In the genomic region with DNA sequence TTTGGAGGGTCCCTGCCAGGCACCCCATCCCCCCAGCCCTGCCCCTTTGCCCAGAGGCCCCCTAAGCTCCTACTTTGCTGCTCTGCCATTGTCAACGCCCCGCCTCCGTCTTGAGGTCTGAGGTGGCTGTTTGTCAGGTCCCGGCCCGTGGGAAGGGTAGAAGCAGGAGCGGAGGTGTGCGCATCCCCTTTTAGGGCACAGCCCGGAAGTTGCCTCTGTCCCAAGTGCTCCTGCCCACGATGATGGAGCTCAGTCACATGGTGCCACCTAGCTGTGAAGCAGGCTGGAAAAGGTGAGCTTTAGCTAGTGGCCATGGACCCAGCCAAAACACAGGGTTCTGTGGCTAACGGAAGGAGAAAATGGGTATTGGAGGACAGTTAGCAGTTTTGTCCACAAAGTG, we compare ENCODE assay signal across 30 cellular contexts. TPM values are rescaled to one million over a fixed set of nuclear protein-coding genes. Genes with fewer than 3 reads are reported as not detected.
A peak's percentile ranks its signal among the peaks of the same experiment; 100 is the strongest.
DNase-seq lines count a peak whose midpoint lies in the region; ATAC-seq, FAIRE-seq and TF ChIP-seq lines count a peak whose summit lies in the region.
"Had no signal": no experiment of that assay in that cellular context is flagged by ENCODE, and none has a peak within 500 bp of the region (broad histone marks: within the 10 kb centered on the region; RNA-seq: fewer than 3 reads in every experiment).

No MANE protein-coding gene starts in this region.

- H3K4me3 ChIP-seq in H7 (ENCODE audit: insufficient read depth, low read depth, low read length) (no peak overlapping the region), LNCaP clone FGC (ENCODE audit: low read depth, low read length) (no peak overlapping the region), K562 (no peak overlapping the region), left lung (no peak overlapping the region)
- H3K4me3 ChIP-seq: dorsolateral prefrontal cortex, tibial artery had no signal

- H3K9me3 Mint-ChIP-seq in osteocyte (ENCODE audit: unreplicated experiment): no peaks in the 10 kb centered on the region
- H3K9me3 Mint-ChIP-seq: CD8-positive, alpha-beta T cell; naive B cell; stimulated activated naive CD8-positive, alpha-beta T cell treated with anti-CD3 and anti-CD28 coated beads, Interleukin-15, amount 100 ng/mL, for 72 hours had no signal

- WGBS in K562 (ENCODE audit: insufficient coverage, low coverage, missing lambda C conversion rate): 94% methylated on average over 10 of the region's 10 CpGs

- ATAC-seq in K562: no peak
- peak; percentile 25 for ATAC-seq in left lung
- no peak for ATAC-seq in HG03565 (IDR thresholded peaks at IDR 0.05; ENCODE audit: unreplicated experiment)
- ATAC-seq: CD8-positive, alpha-beta T cell; stimulated activated naive CD8-positive, alpha-beta T cell treated with anti-CD3 and anti-CD28 coated beads, Interleukin-15, amount 100 ng/mL, for 72 hours had no signal

- no peak for TF ChIP-seq RAD21 in K562 (CRISPR knock-in tag; conservative IDR thresholded peaks at IDR 0.05 in 1 of 2, IDR thresholded peaks at IDR 0.05 in 1 of 2)

- H3K27ac ChIP-seq in K562 (ENCODE audit: extremely low read depth, low read depth, low read length): no peak overlapping the region
- no peak overlapping the region for H3K27ac ChIP-seq in left lung
- H3K27ac ChIP-seq: dorsolateral prefrontal cortex, tibial artery had no signal

- H3K4me1 ChIP-seq in K562 (replicated peaks in 1 of 2; ENCODE audit: control insufficient read depth in 2 of 2, insufficient read depth in 2 of 2, low read length in 2 of 2) (peaks cover 23 to 33% of the 10 kb centered on the region in 2 experiments; a peak in 4 of 5 replicates), left lung (no peaks in the 10 kb centered on the region)
- H3K4me1 ChIP-seq: tibial artery had no signal

- peaks cover 61% of the 10 kb centered on the region for H4K20me1 ChIP-seq in K562 (replicated peaks; ENCODE audit: control insufficient read depth, insufficient read depth, low read length)

- TF ChIP-seq EP300 in K562 (IDR thresholded peaks at IDR 0.05; ENCODE audit: low read length): no peak

- H3K36me3 ChIP-seq in H7 (replicated peaks; ENCODE audit: control insufficient read depth, insufficient read depth, low read length) (no peaks in the 10 kb centered on the region), K562 (ENCODE audit: control insufficient read depth, insufficient read depth, low read length) (peaks cover 88% of the 10 kb centered on the region), left lung (no peaks in the 10 kb centered on the region)
- H3K36me3 ChIP-seq: tibial artery had no signal

- no peaks in the 10 kb centered on the region for H3K27me3 ChIP-seq in H7 (ENCODE audit: control insufficient read depth, insufficient read depth, low read length)
- no peaks in the 10 kb centered on the region for H3K27me3 ChIP-seq in K562 (ENCODE audit: control insufficient read depth in 2 of 2, insufficient read depth in 2 of 2, low read length in 2 of 2)
- no peaks in the 10 kb centered on the region for H3K27me3 ChIP-seq in left lung
- H3K27me3 ChIP-seq: dorsolateral prefrontal cortex, tibial artery had no signal

- H3K4me1 Mint-ChIP-seq in osteocyte (ENCODE audit: unreplicated experiment): no peaks in the 10 kb centered on the region
- H3K4me1 Mint-ChIP-seq: naive B cell had no signal

- no peak overlapping the region for H3K4me2 ChIP-seq in K562 (ENCODE audit: insufficient read depth, low read length)

- DNase-seq in H7 (peak; percentile 60), LNCaP clone FGC (ENCODE audit: low read depth) (no peak), K562 (ENCODE audit: extremely low read depth in 1 of 4, low spot score in 3 of 4) (no peak), left lung (no peak), osteocyte (ENCODE audit: extremely low spot score, unreplicated experiment) (no peak), frontal cortex (ENCODE audit: low spot score in 2 of 2) (no peak)
- no peak for DNase-seq in stimulated activated CD4-positive, alpha-beta T cell treated with anti-CD3 and anti-CD28 coated beads, Interleukin-2, amount 100 ng/mL, for 24 hours
- DNase-seq: activated naive CD4-positive, alpha-beta T cell treated with Interleukin-2 at 50 U/mL for 16 hours; activated T-cell treated with anti-CD3 and anti-CD28 coated beads, Interleukin-2, amount 50 U/mL, for 1 hour; amniotic stem cell; caudate nucleus; CD8-positive, alpha-beta T cell; DMS153; dorsolateral prefrontal cortex; hypothalamus; kidney glomerular epithelial cell; naive B cell; NCI-H1105 treated with DMSO at 0.1 percent for 48 hours; NCI-H2081 treated with DMSO at 0.1 percent for 48 hours; NCI-H446 treated with DMSO at 0.1 percent for 48 hours; NK-92 treated with Interleukin-12 subunit alpha and Interleukin-12 subunit beta, amount 100 ng/mL, for 24 hours; occipital lobe; retina; stimulated activated naive CD8-positive, alpha-beta T cell treated with anti-CD3 and anti-CD28 coated beads, Interleukin-15, amount 100 ng/mL, for 72 hours; T-helper 9 cell; tibial artery had no signal

- H2AFZ ChIP-seq in K562 (ENCODE audit: low read depth, low read length): no peak overlapping the region

- no peaks in the 10 kb centered on the region for H3K36me3 Mint-ChIP-seq in osteocyte (ENCODE audit: unreplicated experiment)
- H3K36me3 Mint-ChIP-seq: CD8-positive, alpha-beta T cell; naive B cell had no signal

- TF ChIP-seq POLR2A in K562 (conservative IDR thresholded peaks at IDR 0.05): no peak; the same call in 1 of the 2 replicates

- FAIRE-seq in K562 (lab: Jason Lieb, UNC) (no peak), frontal cortex (lab: Jason Lieb, UNC) (no peak)
- FAIRE-seq: G401.6, RCC 7860 had no signal

- H3K79me2 ChIP-seq in K562 (ENCODE audit: control insufficient read depth, insufficient read depth, low read length): peaks cover 96% of the 10 kb centered on the region

- no TSS peak for BruUV-seq in K562 (replicated peaks; lab: Mats Ljungman, UMichigan)

- POLR2A ChIA-PET in K562 (lab: Yijun Ruan, JAX): interaction anchor here (0.6 to 2.3 kb wide), 4 partner anchors 12 to 342 kb away, joined by 3 to 14 read pairs (median 4); no protein-coding TSS in a partner anchor

- intact Hi-C loops in K562 (cut with micrococcal nuclease): no loop called here
- intact Hi-C loops in left lung (cut with DNase I): no loop called here

- in situ Hi-C loops in K562 (cut with MboI): loop anchor here (10.0 kb wide), 1 partner anchor 260 kb away; no protein-coding TSS in a partner anchor

- peak; percentile 50 for TF ChIP-seq CTCF in LNCaP clone FGC (IDR thresholded peaks at IDR 0.05; ENCODE audit: control insufficient read depth, extremely low read depth, insufficient read depth)
- no peak for TF ChIP-seq CTCF in K562 (IDR thresholded peaks at IDR 0.05 in 2 of 3, conservative IDR thresholded peaks at IDR 0.05 in 1 of 3; ENCODE audit: insufficient read depth in 2 of 3, low read depth in 1 of 3, low read length in 3 of 3)
- TF ChIP-seq CTCF in left lung (IDR thresholded peaks at IDR 0.05): no peak
- no peak for TF ChIP-seq CTCF in osteocyte (IDR thresholded peaks at IDR 0.05)

- no peak overlapping the region for H3K27ac Mint-ChIP-seq in osteocyte (ENCODE audit: unreplicated experiment)
- H3K27ac Mint-ChIP-seq: CD8-positive, alpha-beta T cell; stimulated activated naive CD8-positive, alpha-beta T cell treated with anti-CD3 and anti-CD28 coated beads, Interleukin-15, amount 100 ng/mL, for 72 hours had no signal

- peaks cover 11% of the 10 kb centered on the region for H3K27me3 Mint-ChIP-seq in osteocyte (ENCODE audit: unreplicated experiment)
- H3K27me3 Mint-ChIP-seq: stimulated activated naive CD8-positive, alpha-beta T cell treated with anti-CD3 and anti-CD28 coated beads, Interleukin-15, amount 100 ng/mL, for 72 hours had no signal

- CTCF ChIA-PET in K562 (lab: Yijun Ruan, JAX; ENCODE audit: low intra/inter-chr PET ratio): no interaction called here

- H3K9me3 ChIP-seq in K562 (replicated peaks; ENCODE audit: control insufficient read depth, insufficient read depth, low read depth, low read length) (no peaks in the 10 kb centered on the region), left lung (no peaks in the 10 kb centered on the region)
- H3K9me3 ChIP-seq: tibial artery had no signal

- no peak overlapping the region; a peak in 1 of 4 replicates for H3K9ac ChIP-seq in K562 (ENCODE audit: insufficient read depth in 1 of 2, low read depth in 2 of 2, low read length in 2 of 2)

- H3K4me3 Mint-ChIP-seq in osteocyte (ENCODE audit: unreplicated experiment): no peak overlapping the region
- H3K4me3 Mint-ChIP-seq: CD8-positive, alpha-beta T cell; naive B cell; stimulated activated naive CD8-positive, alpha-beta T cell treated with anti-CD3 and anti-CD28 coated beads, Interleukin-15, amount 100 ng/mL, for 72 hours had no signal

- H3K9me1 ChIP-seq in K562 (ENCODE audit: control insufficient read depth, insufficient read depth, low read length): peaks cover 26% of the 10 kb centered on the region

RNA-seq across cellular contexts. Expression of gene LCTL, which starts 28.5 kb away (rescaled TPM):
- total RNA-seq in H7 (2014; rRNA removed; shearing (Covaris generic)): 1.9 TPM in 2 replicates
- total RNA-seq in K562 (2011; cell fraction: chromatin; rRNA removed; ENCODE audit: low replicate concordance): not detected in 2 replicates
- total RNA-seq in K562 (2011; cell fraction: nucleolus; rRNA removed): 0.17 TPM in 1 of 2 replicates, not detected in the other
- not detected in 2 replicates for total RNA-seq in K562 (2011; cell fraction: nucleoplasm; rRNA removed)
- total RNA-seq in K562 (2014; rRNA removed) (not detected in 2 replicates), K562 (2014; rRNA removed; fragmentation: Illumina TruSeq; extraction: Trizol) (not detected in 2 replicates), K562 (2015; rRNA removed; fragmentation: Illumina TruSeq; extraction: Trizol) (not detected in 2 replicates), K562 (2021) (not detected in 2 replicates), left lung (under 1 TPM in 1 of 2 donors, not detected in 1; 0.26 TPM), osteocyte (not detected in 2 replicates), frontal cortex (0.41 TPM)
- polyA plus RNA-seq in K562 (2011; rRNA removed) (0.03 and 0.08 TPM in 2 replicates), K562 (2014; fragmentation: Illumina TruSeq; extraction: Trizol) (not detected in 2 replicates), K562 (2014; fragmentation: Nextera tagmentation; extraction: Ambion mirVana) (under 1 TPM; 0.17 to 0.31 TPM), K562 (2014; rRNA removed) (not detected in 2 replicates)
- polyA plus RNA-seq in K562 (2011; cell fraction: cytosol; rRNA removed): 0.03 and 0.06 TPM in 2 replicates
- polyA plus RNA-seq in K562 (2011; cell fraction: nucleus; rRNA removed): 0.23 TPM in 1 of 2 replicates, not detected in the other
- polyA plus RNA-seq in K562 (2012): 0.12 and 0.21 TPM in 2 replicates
- polyA minus RNA-seq in K562 (2011; rRNA and poly(A)+ RNA removed): not detected in 2 replicates
- not detected in 2 replicates for polyA minus RNA-seq in K562 (2011; cell fraction: cytosol; rRNA and poly(A)+ RNA removed)
- polyA minus RNA-seq in K562 (2011; cell fraction: nucleus; rRNA and poly(A)+ RNA removed): not detected in 2 replicates
- total RNA-seq: CD8-positive, alpha-beta T cell; mesenteric fat pad had no signal
